In the genomic region with DNA sequence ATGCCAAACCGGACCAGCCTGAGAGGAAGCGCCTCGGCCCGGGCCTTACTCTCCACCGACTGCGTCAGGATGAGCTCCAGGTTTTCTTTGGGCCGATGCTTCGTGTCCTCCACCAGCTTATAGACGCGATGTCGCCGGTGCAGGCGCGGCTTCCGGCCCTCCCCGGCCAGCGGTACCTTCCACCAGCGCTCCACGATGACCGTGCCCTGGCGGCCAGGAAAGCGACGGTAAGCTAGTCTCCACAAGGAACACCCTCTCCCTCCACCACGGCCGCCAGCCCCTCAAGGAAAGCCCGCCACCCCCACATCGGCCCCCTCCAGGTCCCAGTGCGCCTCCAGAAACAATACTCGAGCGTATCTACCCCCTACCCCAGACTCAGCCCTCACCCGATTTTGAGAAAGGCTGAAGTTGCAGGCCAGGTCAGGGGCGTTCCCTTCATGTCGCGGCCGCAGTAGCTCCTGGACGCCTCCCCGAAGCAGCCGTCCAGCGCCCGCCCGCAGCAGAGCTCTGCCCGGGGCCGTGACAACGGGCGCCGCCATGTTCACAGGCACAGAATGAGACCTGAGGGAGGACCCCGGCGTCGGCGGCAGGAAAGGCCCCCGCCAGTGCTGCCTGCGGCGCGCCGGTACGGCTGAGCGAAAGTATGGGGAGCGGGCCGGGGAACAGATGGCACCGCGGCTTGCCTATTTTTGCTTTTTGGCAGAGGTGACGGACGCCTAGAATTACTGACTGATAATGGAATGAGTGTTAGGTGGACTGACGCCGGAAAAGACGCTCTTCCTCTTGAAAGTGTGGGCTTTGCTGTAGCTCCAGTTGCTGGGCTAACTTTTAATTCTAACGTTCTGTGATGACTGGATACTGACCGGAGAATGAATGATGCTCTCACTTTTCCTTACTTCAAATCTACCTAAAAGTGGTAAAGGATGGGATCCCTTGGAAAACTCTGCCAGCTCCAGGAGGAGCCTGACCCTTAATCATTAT, we compare ENCODE assay signal across 1 cellular context.
TF ChIP-seq lines count a peak whose summit lies in the region.

A gene (minus strand): TSS at position 556 of the 981 bp plus-strand sequence. CDS start 17 bp downstream, at position 539.

TF ChIP-seq in liver, 16 proteins besides CTCF, POLR2A, EP300 and RAD21 (continued from another document):
- TF ChIP-seq, protein P1, sequence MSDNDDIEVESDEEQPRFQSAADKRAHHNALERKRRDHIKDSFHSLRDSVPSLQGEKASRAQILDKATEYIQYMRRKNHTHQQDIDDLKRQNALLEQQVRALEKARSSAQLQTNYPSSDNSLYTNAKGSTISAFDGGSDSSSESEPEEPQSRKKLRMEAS (IDR thresholded peaks at IDR 0.05): peak; percentile 32
- TF ChIP-seq SP1 (IDR thresholded peaks at IDR 0.05) (peak; percentile 32), TAF1 (conservative IDR thresholded peaks at IDR 0.05) (peak; percentile 46)
